In the genomic region with DNA sequence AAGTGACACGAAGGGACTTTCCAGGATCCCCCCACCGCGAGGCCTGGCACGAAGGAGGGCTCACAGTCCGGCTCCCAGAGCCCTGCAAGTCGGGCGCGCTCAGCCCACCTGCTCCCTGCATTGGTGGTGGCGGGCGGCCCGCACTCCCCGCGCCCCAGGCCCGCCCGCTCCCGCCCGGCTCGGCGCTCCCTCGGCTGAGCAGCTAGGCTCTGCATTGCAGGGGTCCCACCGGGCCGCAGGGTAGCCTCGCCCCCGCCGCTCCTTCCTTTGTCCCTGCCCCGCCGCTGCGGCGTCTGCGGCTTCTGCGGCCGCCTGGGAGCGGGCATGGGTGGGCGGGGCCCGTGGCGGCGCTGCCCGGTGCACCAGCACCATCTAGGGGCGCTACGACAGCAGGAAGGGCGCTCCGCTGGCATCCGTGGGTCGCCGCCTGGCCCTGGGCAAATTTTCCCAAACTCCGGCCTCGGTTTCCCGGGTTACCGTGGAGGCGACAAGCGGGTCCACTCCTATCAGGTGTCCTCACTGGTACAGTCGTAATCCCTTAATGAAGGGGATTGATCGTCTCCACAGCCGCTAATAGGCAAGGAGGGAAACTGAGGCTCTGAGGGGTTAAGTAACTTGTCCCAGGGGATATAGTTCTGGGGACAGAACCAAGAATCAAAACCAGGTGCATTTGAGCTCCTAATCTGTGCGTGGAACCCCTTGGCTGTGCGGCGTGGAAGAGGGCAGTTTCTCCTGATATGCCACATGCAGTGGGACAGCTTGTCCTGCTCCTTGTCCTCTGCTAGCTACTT, we compare ENCODE assay signal across 8 cellular contexts.
A peak's percentile ranks its signal among the peaks of the same experiment; 100 is the strongest.
DNase-seq lines count a peak whose midpoint lies in the region; ATAC-seq and TF ChIP-seq lines count a peak whose summit lies in the region.

No MANE protein-coding gene starts in this region.

- H3K36me3 ChIP-seq in lower lobe of right lung (no peaks in the 10 kb centered on the region), upper lobe of right lung (no peaks in the 10 kb centered on the region)

- peak; percentile 27 for DNase-seq in stimulated activated CD4-positive, alpha-beta T cell treated with anti-CD3 and anti-CD28 coated beads, Interleukin-15, amount 100 ng/mL, for 24 hours
- no peak for DNase-seq in stimulated activated CD4-positive, alpha-beta T cell treated with anti-CD3 and anti-CD28 coated beads, Interleukin-1b, Interleukin-23, amount 100 ng/mL, for 48 hours
- DNase-seq in NCI-H345 treated with DMSO at 0.1 percent for 48 hours (lab: John Stamatoyannopoulos, UW; ENCODE audit: unreplicated experiment) (peak; percentile 52), coronary artery (ENCODE audit: low spot score) (no peak), lower lobe of right lung (peak; percentile 57), upper lobe of right lung (peak; percentile 73), hepatic stellate cell (ENCODE audit: low spot score) (no peak)

- H3K9me3 ChIP-seq in lower lobe of right lung (no peaks in the 10 kb centered on the region), upper lobe of right lung (no peaks in the 10 kb centered on the region)

- TF ChIP-seq CTCF in coronary artery (IDR thresholded peaks at IDR 0.05) (peak; percentile 43), lower lobe of right lung (IDR thresholded peaks at IDR 0.05) (peak; percentile 63), upper lobe of right lung (IDR thresholded peaks at IDR 0.05) (peak; percentile 64)

- H3K27me3 ChIP-seq in lower lobe of right lung (ENCODE audit: low read depth): peaks cover 49% of the 10 kb centered on the region
- H3K27me3 ChIP-seq in upper lobe of right lung: peaks cover 37% of the 10 kb centered on the region

- H3K4me3 ChIP-seq in coronary artery (peak overlapping the region; percentile 68), lower lobe of right lung (peak overlapping the region; percentile 46), upper lobe of right lung (peak overlapping the region; percentile 40)

- peaks cover 4% of the 10 kb centered on the region for H3K4me1 ChIP-seq in lower lobe of right lung
- peaks cover 6% of the 10 kb centered on the region for H3K4me1 ChIP-seq in upper lobe of right lung

- H3K27ac ChIP-seq in coronary artery: no peak overlapping the region
- no peak overlapping the region for H3K27ac ChIP-seq in lower lobe of right lung
- H3K27ac ChIP-seq in upper lobe of right lung: no peak overlapping the region

- ATAC-seq in lower lobe of right lung (peak; percentile 89 to 93), upper lobe of right lung (peak; percentile 91), HG03442 (IDR thresholded peaks at IDR 0.05; ENCODE audit: unreplicated experiment) (no peak)

- intact Hi-C loops in lower lobe of right lung (cut with DNase I): no loop called here
- intact Hi-C loops in upper lobe of right lung (cut with DNase I): no loop called here

Comparison
In these comparisons a context has a peak if more than half of its experiments do, and no peak if none do; other contexts are left out.
1. DNase-seq: peak in stimulated activated CD4-positive, alpha-beta T cell treated with anti-CD3 and anti-CD28 coated beads, Interleukin-15, amount 100 ng/mL, for 24 hours (single experiment), NCI-H345 treated with DMSO at 0.1 percent for 48 hours (single experiment), lower lobe of right lung (single experiment) and upper lobe of right lung (single experiment); none in stimulated activated CD4-positive, alpha-beta T cell treated with anti-CD3 and anti-CD28 coated beads, Interleukin-1b, Interleukin-23, amount 100 ng/mL, for 48 hours (single experiment), coronary artery (single experiment) and hepatic stellate cell (single experiment).
2. Peak in every context shown above with its lines, with median percentiles within 50 percentile points of each other: H3K4me3 ChIP-seq and CTCF ChIP-seq.